2 cellular contexts compared by ENCODE assay signal in the genomic region with DNA sequence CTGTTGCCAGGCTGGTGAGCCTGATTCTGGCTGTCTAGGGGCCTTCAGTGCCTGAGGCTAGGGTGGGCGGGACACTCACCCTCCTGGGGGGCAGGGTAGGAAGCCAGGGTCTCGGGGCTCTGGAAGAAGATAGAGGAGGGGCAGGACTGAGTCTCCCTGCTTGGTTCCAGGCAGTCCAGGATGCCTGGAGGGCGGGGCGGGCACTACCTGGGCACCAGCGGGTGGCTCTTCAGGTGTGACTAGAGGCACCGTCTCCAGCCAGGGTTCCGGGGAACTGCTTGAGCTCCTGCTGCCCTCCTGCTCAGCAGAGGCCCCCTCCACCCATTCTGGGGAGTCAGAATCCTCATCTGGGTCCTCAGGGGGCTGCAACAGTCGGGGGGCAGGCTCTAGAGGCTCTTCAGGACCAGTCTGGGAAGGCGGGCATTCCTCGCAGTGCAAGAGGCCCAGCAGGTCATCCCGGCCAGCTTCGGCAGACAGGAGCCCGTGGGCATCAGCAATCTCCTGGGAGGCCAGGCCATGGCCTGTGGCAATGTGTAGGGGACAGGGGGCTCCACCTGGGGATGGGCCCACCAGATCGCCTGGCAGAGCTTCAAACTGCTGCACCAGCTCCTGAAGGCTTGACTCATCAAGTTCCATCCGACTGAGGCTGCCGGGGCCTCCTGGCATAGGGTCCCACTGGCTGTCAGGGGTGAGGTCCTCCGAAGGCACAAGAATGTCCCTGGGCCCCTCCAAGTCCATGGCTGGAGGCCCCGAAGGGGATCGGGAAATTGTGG.
TF ChIP-seq lines count a peak whose summit lies in the region.

No MANE protein-coding gene starts in this region.

TF ChIP-seq in SK-N-SH, 30 proteins besides CTCF, POLR2A, EP300 and RAD21:
- TF ChIP-seq POLR2AphosphoS5 (IDR thresholded peaks at IDR 0.05; ENCODE audit: low read depth, low read length): no peak
- TF ChIP-seq, protein P1, sequence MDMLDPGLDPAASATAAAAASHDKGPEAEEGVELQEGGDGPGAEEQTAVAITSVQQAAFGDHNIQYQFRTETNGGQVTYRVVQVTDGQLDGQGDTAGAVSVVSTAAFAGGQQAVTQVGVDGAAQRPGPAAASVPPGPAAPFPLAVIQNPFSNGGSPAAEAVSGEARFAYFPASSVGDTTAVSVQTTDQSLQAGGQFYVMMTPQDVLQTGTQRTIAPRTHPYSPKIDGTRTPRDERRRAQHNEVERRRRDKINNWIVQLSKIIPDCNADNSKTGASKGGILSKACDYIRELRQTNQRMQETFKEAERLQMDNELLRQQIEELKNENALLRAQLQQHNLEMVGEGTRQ (IDR thresholded peaks at IDR 0.05; ENCODE audit: borderline replicate concordance, low read depth, low read length): no peak
- no peak for TF ChIP-seq TEAD4 (IDR thresholded peaks at IDR 0.05; ENCODE audit: borderline replicate concordance, insufficient read depth)
- TF ChIP-seq SIN3A (IDR thresholded peaks at IDR 0.05; ENCODE audit: borderline replicate concordance, low read depth, low read length): no peak
- no peak for TF ChIP-seq FOSL2 (IDR thresholded peaks at IDR 0.05; ENCODE audit: borderline replicate concordance, low read depth)
- no peak for TF ChIP-seq SMC3 (IDR thresholded peaks at IDR 0.05; ENCODE audit: low read depth, low read length)
- TF ChIP-seq RFX5 (IDR thresholded peaks at IDR 0.05; ENCODE audit: low read length): no peak
- no peak for TF ChIP-seq JUND (IDR thresholded peaks at IDR 0.05)
- TF ChIP-seq, protein P2, sequence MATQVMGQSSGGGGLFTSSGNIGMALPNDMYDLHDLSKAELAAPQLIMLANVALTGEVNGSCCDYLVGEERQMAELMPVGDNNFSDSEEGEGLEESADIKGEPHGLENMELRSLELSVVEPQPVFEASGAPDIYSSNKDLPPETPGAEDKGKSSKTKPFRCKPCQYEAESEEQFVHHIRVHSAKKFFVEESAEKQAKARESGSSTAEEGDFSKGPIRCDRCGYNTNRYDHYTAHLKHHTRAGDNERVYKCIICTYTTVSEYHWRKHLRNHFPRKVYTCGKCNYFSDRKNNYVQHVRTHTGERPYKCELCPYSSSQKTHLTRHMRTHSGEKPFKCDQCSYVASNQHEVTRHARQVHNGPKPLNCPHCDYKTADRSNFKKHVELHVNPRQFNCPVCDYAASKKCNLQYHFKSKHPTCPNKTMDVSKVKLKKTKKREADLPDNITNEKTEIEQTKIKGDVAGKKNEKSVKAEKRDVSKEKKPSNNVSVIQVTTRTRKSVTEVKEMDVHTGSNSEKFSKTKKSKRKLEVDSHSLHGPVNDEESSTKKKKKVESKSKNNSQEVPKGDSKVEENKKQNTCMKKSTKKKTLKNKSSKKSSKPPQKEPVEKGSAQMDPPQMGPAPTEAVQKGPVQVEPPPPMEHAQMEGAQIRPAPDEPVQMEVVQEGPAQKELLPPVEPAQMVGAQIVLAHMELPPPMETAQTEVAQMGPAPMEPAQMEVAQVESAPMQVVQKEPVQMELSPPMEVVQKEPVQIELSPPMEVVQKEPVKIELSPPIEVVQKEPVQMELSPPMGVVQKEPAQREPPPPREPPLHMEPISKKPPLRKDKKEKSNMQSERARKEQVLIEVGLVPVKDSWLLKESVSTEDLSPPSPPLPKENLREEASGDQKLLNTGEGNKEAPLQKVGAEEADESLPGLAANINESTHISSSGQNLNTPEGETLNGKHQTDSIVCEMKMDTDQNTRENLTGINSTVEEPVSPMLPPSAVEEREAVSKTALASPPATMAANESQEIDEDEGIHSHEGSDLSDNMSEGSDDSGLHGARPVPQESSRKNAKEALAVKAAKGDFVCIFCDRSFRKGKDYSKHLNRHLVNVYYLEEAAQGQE (IDR thresholded peaks at IDR 0.05; ENCODE audit: low read depth, low read length): no peak
- no peak for TF ChIP-seq FOXM1 (IDR thresholded peaks at IDR 0.05; ENCODE audit: low read depth)
- TF ChIP-seq MEF2A (IDR thresholded peaks at IDR 0.05; ENCODE audit: borderline replicate concordance, low read depth): no peak
- TF ChIP-seq, protein P3, sequence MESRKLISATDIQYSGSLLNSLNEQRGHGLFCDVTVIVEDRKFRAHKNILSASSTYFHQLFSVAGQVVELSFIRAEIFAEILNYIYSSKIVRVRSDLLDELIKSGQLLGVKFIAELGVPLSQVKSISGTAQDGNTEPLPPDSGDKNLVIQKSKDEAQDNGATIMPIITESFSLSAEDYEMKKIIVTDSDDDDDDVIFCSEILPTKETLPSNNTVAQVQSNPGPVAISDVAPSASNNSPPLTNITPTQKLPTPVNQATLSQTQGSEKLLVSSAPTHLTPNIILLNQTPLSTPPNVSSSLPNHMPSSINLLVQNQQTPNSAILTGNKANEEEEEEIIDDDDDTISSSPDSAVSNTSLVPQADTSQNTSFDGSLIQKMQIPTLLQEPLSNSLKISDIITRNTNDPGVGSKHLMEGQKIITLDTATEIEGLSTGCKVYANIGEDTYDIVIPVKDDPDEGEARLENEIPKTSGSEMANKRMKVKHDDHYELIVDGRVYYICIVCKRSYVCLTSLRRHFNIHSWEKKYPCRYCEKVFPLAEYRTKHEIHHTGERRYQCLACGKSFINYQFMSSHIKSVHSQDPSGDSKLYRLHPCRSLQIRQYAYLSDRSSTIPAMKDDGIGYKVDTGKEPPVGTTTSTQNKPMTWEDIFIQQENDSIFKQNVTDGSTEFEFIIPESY (IDR thresholded peaks at IDR 0.05; ENCODE audit: borderline replicate concordance, low read depth): no peak

TF ChIP-seq in SK-N-SH treated with all-trans-retinoic acid at 6 μM for 48 hours, 23 proteins besides CTCF, POLR2A, EP300 and RAD21:
- TF ChIP-seq, protein P4, sequence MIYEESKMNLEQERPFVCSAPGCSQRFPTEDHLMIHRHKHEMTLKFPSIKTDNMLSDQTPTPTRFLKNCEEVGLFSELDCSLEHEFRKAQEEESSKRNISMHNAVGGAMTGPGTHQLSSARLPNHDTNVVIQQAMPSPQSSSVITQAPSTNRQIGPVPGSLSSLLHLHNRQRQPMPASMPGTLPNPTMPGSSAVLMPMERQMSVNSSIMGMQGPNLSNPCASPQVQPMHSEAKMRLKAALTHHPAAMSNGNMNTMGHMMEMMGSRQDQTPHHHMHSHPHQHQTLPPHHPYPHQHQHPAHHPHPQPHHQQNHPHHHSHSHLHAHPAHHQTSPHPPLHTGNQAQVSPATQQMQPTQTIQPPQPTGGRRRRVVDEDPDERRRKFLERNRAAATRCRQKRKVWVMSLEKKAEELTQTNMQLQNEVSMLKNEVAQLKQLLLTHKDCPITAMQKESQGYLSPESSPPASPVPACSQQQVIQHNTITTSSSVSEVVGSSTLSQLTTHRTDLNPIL (CRISPR knock-in tag; IDR thresholded peaks at IDR 0.05; ENCODE audit: low read depth): no peak
- no peak for TF ChIP-seq ARNTL (CRISPR knock-in tag; IDR thresholded peaks at IDR 0.05; ENCODE audit: borderline replicate concordance, low read depth)
- TF ChIP-seq, protein P5, sequence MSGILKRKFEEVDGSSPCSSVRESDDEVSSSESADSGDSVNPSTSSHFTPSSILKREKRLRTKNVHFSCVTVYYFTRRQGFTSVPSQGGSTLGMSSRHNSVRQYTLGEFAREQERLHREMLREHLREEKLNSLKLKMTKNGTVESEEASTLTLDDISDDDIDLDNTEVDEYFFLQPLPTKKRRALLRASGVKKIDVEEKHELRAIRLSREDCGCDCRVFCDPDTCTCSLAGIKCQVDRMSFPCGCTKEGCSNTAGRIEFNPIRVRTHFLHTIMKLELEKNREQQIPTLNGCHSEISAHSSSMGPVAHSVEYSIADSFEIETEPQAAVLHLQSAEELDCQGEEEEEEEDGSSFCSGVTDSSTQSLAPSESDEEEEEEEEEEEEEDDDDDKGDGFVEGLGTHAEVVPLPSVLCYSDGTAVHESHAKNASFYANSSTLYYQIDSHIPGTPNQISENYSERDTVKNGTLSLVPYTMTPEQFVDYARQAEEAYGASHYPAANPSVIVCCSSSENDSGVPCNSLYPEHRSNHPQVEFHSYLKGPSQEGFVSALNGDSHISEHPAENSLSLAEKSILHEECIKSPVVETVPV (CRISPR knock-in tag; IDR thresholded peaks at IDR 0.05): no peak
- no peak for TF ChIP-seq ZFP3 (CRISPR knock-in tag; IDR thresholded peaks at IDR 0.05)
- TF ChIP-seq TOX (CRISPR knock-in tag; IDR thresholded peaks at IDR 0.05; ENCODE audit: borderline replicate concordance): no peak
- TF ChIP-seq, protein P6, sequence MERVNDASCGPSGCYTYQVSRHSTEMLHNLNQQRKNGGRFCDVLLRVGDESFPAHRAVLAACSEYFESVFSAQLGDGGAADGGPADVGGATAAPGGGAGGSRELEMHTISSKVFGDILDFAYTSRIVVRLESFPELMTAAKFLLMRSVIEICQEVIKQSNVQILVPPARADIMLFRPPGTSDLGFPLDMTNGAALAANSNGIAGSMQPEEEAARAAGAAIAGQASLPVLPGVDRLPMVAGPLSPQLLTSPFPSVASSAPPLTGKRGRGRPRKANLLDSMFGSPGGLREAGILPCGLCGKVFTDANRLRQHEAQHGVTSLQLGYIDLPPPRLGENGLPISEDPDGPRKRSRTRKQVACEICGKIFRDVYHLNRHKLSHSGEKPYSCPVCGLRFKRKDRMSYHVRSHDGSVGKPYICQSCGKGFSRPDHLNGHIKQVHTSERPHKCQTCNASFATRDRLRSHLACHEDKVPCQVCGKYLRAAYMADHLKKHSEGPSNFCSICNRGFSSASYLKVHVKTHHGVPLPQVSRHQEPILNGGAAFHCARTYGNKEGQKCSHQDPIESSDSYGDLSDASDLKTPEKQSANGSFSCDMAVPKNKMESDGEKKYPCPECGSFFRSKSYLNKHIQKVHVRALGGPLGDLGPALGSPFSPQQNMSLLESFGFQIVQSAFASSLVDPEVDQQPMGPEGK (CRISPR knock-in tag; IDR thresholded peaks at IDR 0.05; ENCODE audit: borderline replicate concordance): no peak
- no peak for TF ChIP-seq TCF4 (CRISPR knock-in tag; IDR thresholded peaks at IDR 0.05; ENCODE audit: borderline replicate concordance)
- TF ChIP-seq ZC3H10 (CRISPR knock-in tag; IDR thresholded peaks at IDR 0.05): no peak
- no peak for TF ChIP-seq ESRRG (CRISPR knock-in tag; IDR thresholded peaks at IDR 0.05)
- TF ChIP-seq ZFP30 (CRISPR knock-in tag; IDR thresholded peaks at IDR 0.05): no peak
